ENCODE assay signal across 9 cellular contexts in genomic region chr2:151638188-151638933, GRCh38.
DNase-seq lines count a peak whose midpoint lies in the region; ATAC-seq and TF ChIP-seq lines count a peak whose summit lies in the region.
"Had no signal": no experiment of that assay in that cellular context is flagged by ENCODE, and none has a peak within 500 bp of the region (broad histone marks: within the 10 kb centered on the region; RNA-seq: fewer than 3 reads in every experiment).

No MANE protein-coding gene starts in this region.

- no peaks in the 10 kb centered on the region for H3K27me3 ChIP-seq in RWPE2 (ENCODE audit: insufficient read depth, poor library complexity, severe bottlenecking)
- H3K27me3 ChIP-seq: thyroid gland had no signal

- DNase-seq in RWPE2 (ENCODE audit: low spot score) (no peak), amniotic stem cell (lab: John Stamatoyannopoulos, UW) (no peak), GDM1 (lab: John Stamatoyannopoulos, UW) (no peak), GM13977 (ENCODE audit: low spot score) (no peak)
- DNase-seq in stimulated activated CD4-positive, alpha-beta T cell treated with anti-CD3 and anti-CD28 coated beads, Interleukin-4, amount 100 ng/mL, for 1 hour = peak; percentile 16

- H3K36me3 ChIP-seq in RWPE2 (ENCODE audit: low read depth) = no peaks in the 10 kb centered on the region
- H3K36me3 ChIP-seq: thyroid gland had no signal

- peaks cover 8% of the 10 kb centered on the region for H3K9me3 Mint-ChIP-seq in dendritic cell treated with granulocyte-macrophage colony-stimulating factor and Interleukin-4, amounts not matched to agents 40 ng/mL and 50 ng/mL, for 4 days

- H3K27ac ChIP-seq in RWPE2 (ENCODE audit: poor library complexity, severe bottlenecking) = no peak overlapping the region
- H3K27ac ChIP-seq: thyroid gland had no signal

- H3K9me3 ChIP-seq in RWPE2 (ENCODE audit: severe bottlenecking) = no peaks in the 10 kb centered on the region
- H3K9me3 ChIP-seq: thyroid gland had no signal

- no peaks in the 10 kb centered on the region for H3K4me1 ChIP-seq in RWPE2 (ENCODE audit: insufficient read depth, poor library complexity, severe bottlenecking)
- H3K4me1 ChIP-seq: thyroid gland had no signal

- no peaks in the 10 kb centered on the region for H3K36me3 Mint-ChIP-seq in dendritic cell treated with granulocyte-macrophage colony-stimulating factor and Interleukin-4, amounts not matched to agents 40 ng/mL and 50 ng/mL, for 4 days (ENCODE audit: low read depth)

- H3K27ac Mint-ChIP-seq in dendritic cell treated with granulocyte-macrophage colony-stimulating factor and Interleukin-4, amounts not matched to agents 40 ng/mL and 50 ng/mL, for 4 days = peak overlapping the region; percentile 34

- H3K4me1 Mint-ChIP-seq in dendritic cell treated with granulocyte-macrophage colony-stimulating factor and Interleukin-4, amounts not matched to agents 40 ng/mL and 50 ng/mL, for 4 days (ENCODE audit: low read depth) = peaks cover 18% of the 10 kb centered on the region

- ATAC-seq in GM18873 (IDR thresholded peaks at IDR 0.05; ENCODE audit: low FRiP score, unreplicated experiment) (peak; percentile 57), HG02798 (IDR thresholded peaks at IDR 0.05; ENCODE audit: poor library complexity, unreplicated experiment) (peak; percentile 61), RWPE2 (ENCODE audit: low read depth) (peak; percentile 41)

- no peaks in the 10 kb centered on the region for H3K27me3 Mint-ChIP-seq in dendritic cell treated with granulocyte-macrophage colony-stimulating factor and Interleukin-4, amounts not matched to agents 40 ng/mL and 50 ng/mL, for 4 days

- no peak for TF ChIP-seq CTCF in RWPE2 (IDR thresholded peaks at IDR 0.05; ENCODE audit: poor library complexity, severe bottlenecking)
- TF ChIP-seq CTCF in GM13977 (IDR thresholded peaks at IDR 0.05; ENCODE audit: extremely low read depth, insufficient read depth, missing control alignments) = no peak

- H3K4me3 Mint-ChIP-seq in dendritic cell treated with granulocyte-macrophage colony-stimulating factor and Interleukin-4, amounts not matched to agents 40 ng/mL and 50 ng/mL, for 4 days = no peak overlapping the region

- in situ Hi-C loops in GM13977 (cut with MboI; ENCODE audit: low pct_unique_long_range_greater_than_20kb, low sequenced_read_pairs, unreplicated experiment) = no loop called here

- intact Hi-C loops in dendritic cell treated with granulocyte-macrophage colony-stimulating factor and Interleukin-4, amounts not matched to agents 40 ng/mL and 50 ng/mL, for 4 days (cut with micrococcal nuclease) = no loop called here

- H3K4me3 ChIP-seq in RWPE2 (ENCODE audit: severe bottlenecking) = no peak overlapping the region
- H3K4me3 ChIP-seq: thyroid gland had no signal
